ENCODE assay signal across 9 cellular contexts in the genomic region with DNA sequence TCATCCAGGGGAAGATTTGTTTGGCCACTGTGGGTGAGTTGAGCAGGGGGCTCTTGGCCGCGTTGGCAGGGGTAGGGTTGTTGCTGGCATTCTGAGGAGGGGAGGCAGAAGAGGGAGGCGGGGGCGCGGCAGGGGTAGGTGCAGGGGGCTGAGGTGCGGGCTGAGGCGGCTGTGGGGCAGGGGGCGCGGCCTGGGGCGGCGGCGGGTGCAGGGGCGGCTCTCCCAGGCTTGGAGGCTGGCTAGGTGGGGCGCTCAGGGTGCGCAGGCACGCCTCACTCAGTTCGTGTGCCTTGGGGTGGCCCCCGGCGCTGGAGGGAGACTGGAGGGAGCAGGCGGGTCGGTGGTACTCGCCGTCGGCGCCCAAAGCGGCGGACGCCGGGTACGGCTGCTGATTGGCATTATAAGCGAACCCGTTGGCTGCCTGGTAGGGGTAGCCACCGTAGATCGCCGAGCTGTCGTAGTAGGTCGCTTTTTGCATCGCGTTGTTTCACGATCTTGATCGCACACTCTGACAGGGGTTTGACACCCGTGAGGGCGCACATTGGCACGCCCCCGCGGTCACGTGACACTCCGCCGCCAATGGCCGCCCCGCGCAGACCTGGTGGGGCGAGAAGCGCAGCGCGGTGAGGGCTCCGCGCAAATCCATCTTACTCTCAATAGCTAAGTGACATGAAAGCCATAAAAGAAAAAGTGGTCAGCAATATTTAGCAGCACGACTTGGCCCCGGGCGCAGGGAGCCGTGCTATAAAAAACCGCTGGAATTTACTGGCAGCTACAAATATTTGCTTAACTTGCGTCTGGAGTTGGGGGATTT. TPM values are rescaled to one million over a fixed set of nuclear protein-coding genes. Genes with fewer than 3 reads are reported as not detected.
DNase-seq lines count a peak whose midpoint lies in the region; ATAC-seq and TF ChIP-seq lines count a peak whose summit lies in the region.
"Had no signal": no experiment of that assay in that cellular context is flagged by ENCODE, and none has a peak within 500 bp of the region (broad histone marks: within the 10 kb centered on the region; RNA-seq: fewer than 3 reads in every experiment).

No MANE protein-coding gene starts in this region.

- no peaks in the 10 kb centered on the region for H3K27me3 ChIP-seq in mesenchymal stem cell (ENCODE audit: control insufficient read depth in 1 of 2, insufficient read depth in 1 of 2, low read length in 2 of 2)

- H4K8ac ChIP-seq in mesenchymal stem cell (ENCODE audit: low read length) = no peak overlapping the region

- H3K23ac ChIP-seq in mesenchymal stem cell (ENCODE audit: low read length in 2 of 2) = peak overlapping the region in 1 of 2 experiments; percentile 68

- H3K4me2 ChIP-seq in mesenchymal stem cell (ENCODE audit: low read length, poor library complexity, severe bottlenecking) = peak overlapping the region; percentile 82

- H2BK5ac ChIP-seq in mesenchymal stem cell (ENCODE audit: low read depth, low read length, poor library complexity, severe bottlenecking) = peak overlapping the region; percentile 74

- H3K14ac ChIP-seq in mesenchymal stem cell (ENCODE audit: low read length in 2 of 2) = no peak overlapping the region

- H3K27ac Mint-ChIP-seq in chondrocyte (ENCODE audit: unreplicated experiment) = peak overlapping the region; percentile 65
- H3K27ac Mint-ChIP-seq in type B pancreatic cell = peak overlapping the region; percentile 97
- H3K27ac Mint-ChIP-seq in stimulated activated naive B cell treated with anti-CD40 and anti-IgM and Interleukin-4, amounts not matched to agents 10 μg/mL and 1 μg/mL and 100 μg/mL, for 72 hours = no peak overlapping the region
- H3K27ac Mint-ChIP-seq: activated naive CD8-positive, alpha-beta T cell treated with anti-CD3 and anti-CD28 coated beads, Interleukin-2, amount 10 ng/mL, durations not matched to agents 7 days and 5 days had no signal

- H3K4me3 ChIP-seq in LNCaP clone FGC (ENCODE audit: low read depth, low read length) (peak overlapping the region; percentile 23; the same call in 1 of the 2 replicates), mesenchymal stem cell (ENCODE audit: insufficient read depth in 1 of 2, low read depth in 1 of 2, low read length in 2 of 2) (peak overlapping the region; percentile 41 to 70)

- H3K18ac ChIP-seq in mesenchymal stem cell (ENCODE audit: low read depth in 1 of 2, low read length in 2 of 2) = peak overlapping the region; percentile 19 to 74

- peak overlapping the region; percentile 19 for H2BK15ac ChIP-seq in mesenchymal stem cell (ENCODE audit: low read depth, poor library complexity, severe bottlenecking)

- TF ChIP-seq CTCF in LNCaP clone FGC (IDR thresholded peaks at IDR 0.05; ENCODE audit: control insufficient read depth, extremely low read depth, insufficient read depth) (no peak), chondrocyte (IDR thresholded peaks at IDR 0.05) (no peak), type B pancreatic cell (conservative IDR thresholded peaks at IDR 0.05) (no peak)

- H3K36me3 Mint-ChIP-seq in chondrocyte (ENCODE audit: low read depth) (peaks cover 8% of the 10 kb centered on the region), type B pancreatic cell (peaks cover 46% of the 10 kb centered on the region)
- no peaks in the 10 kb centered on the region for H3K36me3 Mint-ChIP-seq in stimulated activated naive B cell treated with anti-CD40 and anti-IgM and Interleukin-4, amounts not matched to agents 10 μg/mL and 1 μg/mL and 100 μg/mL, for 72 hours
- H3K36me3 Mint-ChIP-seq: activated naive CD8-positive, alpha-beta T cell treated with anti-CD3 and anti-CD28 coated beads, Interleukin-2, amount 10 ng/mL, durations not matched to agents 7 days and 5 days had no signal

- peak overlapping the region; percentile 54 for H2AK5ac ChIP-seq in mesenchymal stem cell (ENCODE audit: low read length, severe bottlenecking)

- no peaks in the 10 kb centered on the region for H3K79me1 ChIP-seq in mesenchymal stem cell (replicated peaks; ENCODE audit: low read length, poor library complexity, severe bottlenecking)

- H3K9ac ChIP-seq in mesenchymal stem cell (ENCODE audit: low read length) = peak overlapping the region; percentile 96

- no peak for DNase-seq in LNCaP clone FGC (ENCODE audit: low read depth)
- no peak for DNase-seq in chondrocyte (ENCODE audit: low spot score)
- peak; percentile 67 for DNase-seq in mesenchymal stem cell
- DNase-seq in type B pancreatic cell (ENCODE audit: extremely low spot score, unreplicated experiment) = peak; percentile 95
- no peak for DNase-seq in cortex of kidney (lab: John Stamatoyannopoulos, UW)
- no peak for DNase-seq in stimulated activated naive B cell treated with anti-CD40 and anti-IgM and Interleukin-4, amounts not matched to agents 10 μg/mL and 1 μg/mL and 100 μg/mL, for 72 hours
- no peak for DNase-seq in activated CD4-positive, alpha-beta T cell treated with anti-CD3 and anti-CD28 coated beads for 48 hours
- DNase-seq: activated naive CD8-positive, alpha-beta T cell treated with anti-CD3 and anti-CD28 coated beads, Interleukin-2, amount 10 ng/mL, durations not matched to agents 7 days and 5 days; SIG-M5 had no signal

- no peak for ATAC-seq in stimulated activated naive B cell treated with anti-CD40 and anti-IgM and Interleukin-4, amounts not matched to agents 10 μg/mL and 1 μg/mL and 100 μg/mL, for 72 hours (replicated peaks)

- peaks cover 6 to 26% of the 10 kb centered on the region in 2 experiments for H3K36me3 ChIP-seq in mesenchymal stem cell (ENCODE audit: control insufficient read depth in 1 of 2, insufficient read depth in 2 of 2, low read depth in 1 of 2, low read length in 2 of 2)

- no peak overlapping the region for H2AFZ ChIP-seq in mesenchymal stem cell (ENCODE audit: low read depth, low read length)

- H3K4me1 ChIP-seq in mesenchymal stem cell (ENCODE audit: control insufficient read depth, insufficient read depth, low read depth, low read length) = peaks cover 25% of the 10 kb centered on the region

- no peak overlapping the region for H2BK120ac ChIP-seq in mesenchymal stem cell (ENCODE audit: low read depth, low read length)

- peak overlapping the region; percentile 87 for H3K27ac ChIP-seq in mesenchymal stem cell (ENCODE audit: low read length, poor library complexity, severe bottlenecking)

- H3K27me3 Mint-ChIP-seq in chondrocyte (ENCODE audit: low read depth) (peaks cover 55% of the 10 kb centered on the region), type B pancreatic cell (peaks cover 57% of the 10 kb centered on the region)
- H3K27me3 Mint-ChIP-seq in stimulated activated naive B cell treated with anti-CD40 and anti-IgM and Interleukin-4, amounts not matched to agents 10 μg/mL and 1 μg/mL and 100 μg/mL, for 72 hours = peaks cover 17 to 27% of the 10 kb centered on the region in 2 donors

- H3K9me3 ChIP-seq in mesenchymal stem cell (ENCODE audit: control insufficient read depth, low read length) = no peaks in the 10 kb centered on the region

- 11% methylated on average over 62 of the region's 64 CpGs for WGBS in mesenchymal stem cell

- peak overlapping the region in 1 of 2 experiments; percentile 50 for H2BK12ac ChIP-seq in mesenchymal stem cell (ENCODE audit: low read length in 2 of 2)

- H3K9me3 Mint-ChIP-seq in chondrocyte (ENCODE audit: low read depth) = no peaks in the 10 kb centered on the region
- H3K9me3 Mint-ChIP-seq in type B pancreatic cell = no peaks in the 10 kb centered on the region
- H3K9me3 Mint-ChIP-seq in stimulated activated naive B cell treated with anti-CD40 and anti-IgM and Interleukin-4, amounts not matched to agents 10 μg/mL and 1 μg/mL and 100 μg/mL, for 72 hours = peaks cover 0 to 2% of the 10 kb centered on the region in 2 donors
- H3K9me3 Mint-ChIP-seq: activated naive CD8-positive, alpha-beta T cell treated with anti-CD3 and anti-CD28 coated beads, Interleukin-2, amount 10 ng/mL, durations not matched to agents 7 days and 5 days had no signal

- H3K4me1 Mint-ChIP-seq in chondrocyte (ENCODE audit: low read depth) (peaks cover 40% of the 10 kb centered on the region), type B pancreatic cell (ENCODE audit: unreplicated experiment) (peaks cover 37% of the 10 kb centered on the region)
- peaks cover 0 to 1% of the 10 kb centered on the region in 2 donors for H3K4me1 Mint-ChIP-seq in stimulated activated naive B cell treated with anti-CD40 and anti-IgM and Interleukin-4, amounts not matched to agents 10 μg/mL and 1 μg/mL and 100 μg/mL, for 72 hours
- H3K4me1 Mint-ChIP-seq: activated naive CD8-positive, alpha-beta T cell treated with anti-CD3 and anti-CD28 coated beads, Interleukin-2, amount 10 ng/mL, durations not matched to agents 7 days and 5 days had no signal

- peak overlapping the region; percentile 45 for H4K91ac ChIP-seq in mesenchymal stem cell (ENCODE audit: low read length)

- peak overlapping the region in 1 of 2 experiments; percentile 26 for H3K4ac ChIP-seq in mesenchymal stem cell (ENCODE audit: low read depth in 1 of 2, low read length in 2 of 2)

- peak overlapping the region; percentile 73 for H3K4me3 Mint-ChIP-seq in chondrocyte (ENCODE audit: unreplicated experiment)
- peak overlapping the region; percentile 97 for H3K4me3 Mint-ChIP-seq in type B pancreatic cell
- H3K4me3 Mint-ChIP-seq in stimulated activated naive B cell treated with anti-CD40 and anti-IgM and Interleukin-4, amounts not matched to agents 10 μg/mL and 1 μg/mL and 100 μg/mL, for 72 hours = no peak overlapping the region
- H3K4me3 Mint-ChIP-seq: activated naive CD8-positive, alpha-beta T cell treated with anti-CD3 and anti-CD28 coated beads, Interleukin-2, amount 10 ng/mL, durations not matched to agents 7 days and 5 days had no signal

RNA-seq across cellular contexts. Expression of gene HOXA2, which starts 7.9 kb away (rescaled TPM):
- total RNA-seq in chondrocyte (8.3 to 10.2 TPM in 2 of 3 replicates, not detected in the other), type B pancreatic cell (ENCODE audit: low replicate concordance) (7.7 and 26.8 TPM in 2 replicates)
- 0.51 TPM for polyA plus RNA-seq in mesenchymal stem cell (2013, experiment 1 of 2)
- polyA plus RNA-seq in mesenchymal stem cell (2013, experiment 2 of 2) = 0.58 TPM
- total RNA-seq: activated naive CD8-positive, alpha-beta T cell treated with anti-CD3 and anti-CD28 coated beads, Interleukin-2, amount 10 ng/mL, durations not matched to agents 7 days and 5 days had no signal

RNA-seq across cellular contexts. Expression of gene HOXA1, which starts 14.6 kb away (rescaled TPM):
- total RNA-seq in chondrocyte (2.7 to 2.9 TPM in 2 of 3 replicates, not detected in the other), type B pancreatic cell (ENCODE audit: low replicate concordance) (9.5 and 22.0 TPM in 2 replicates)
- 1.6 TPM for polyA plus RNA-seq in mesenchymal stem cell (2013, experiment 1 of 2)
- polyA plus RNA-seq in mesenchymal stem cell (2013, experiment 2 of 2) = 1.5 TPM

RNA-seq across cellular contexts. Expression of gene HOXA4, which starts 20.2 kb away (rescaled TPM):
- 0.30 TPM in 1 of 3 replicates, not detected in the others for total RNA-seq in chondrocyte
- 0.91 TPM for polyA plus RNA-seq in mesenchymal stem cell (2013, experiment 1 of 2)
- 1.1 TPM for polyA plus RNA-seq in mesenchymal stem cell (2013, experiment 2 of 2)
- total RNA-seq in type B pancreatic cell (ENCODE audit: low replicate concordance) = 28.5 and 37.6 TPM in 2 replicates

RNA-seq across cellular contexts. Expression of gene HOXA5, which starts 33.1 kb away (rescaled TPM):
- not detected in 3 replicates for total RNA-seq in chondrocyte
- polyA plus RNA-seq in mesenchymal stem cell (2013, experiment 1 of 2) = 2.0 TPM
- 2.0 TPM for polyA plus RNA-seq in mesenchymal stem cell (2013, experiment 2 of 2)
- 55.0 and 77.7 TPM in 2 replicates for total RNA-seq in type B pancreatic cell (ENCODE audit: low replicate concordance)
- total RNA-seq: activated naive CD8-positive, alpha-beta T cell treated with anti-CD3 and anti-CD28 coated beads, Interleukin-2, amount 10 ng/mL, durations not matched to agents 7 days and 5 days had no signal

RNA-seq across cellular contexts. Expression of gene HOXA6, which starts 37.2 kb away (rescaled TPM):
- total RNA-seq in chondrocyte (not detected in 3 replicates), type B pancreatic cell (ENCODE audit: low replicate concordance) (4.2 and 10.9 TPM in 2 replicates)
- polyA plus RNA-seq in mesenchymal stem cell (2013, experiment 1 of 2) = 0.62 TPM
- 0.59 TPM for polyA plus RNA-seq in mesenchymal stem cell (2013, experiment 2 of 2)
- total RNA-seq: activated naive CD8-positive, alpha-beta T cell treated with anti-CD3 and anti-CD28 coated beads, Interleukin-2, amount 10 ng/mL, durations not matched to agents 7 days and 5 days had no signal

Comparison
In these comparisons a context has a peak if more than half of its experiments do, and no peak if none do; other contexts are left out.
1. DNase-seq: peak in mesenchymal stem cell (single experiment) and type B pancreatic cell (single experiment); none in LNCaP clone FGC (single experiment), chondrocyte (single experiment), cortex of kidney (single experiment), stimulated activated naive B cell treated with anti-CD40 and anti-IgM and Interleukin-4, amounts not matched to agents 10 μg/mL and 1 μg/mL and 100 μg/mL, for 72 hours (single experiment) and activated CD4-positive, alpha-beta T cell treated with anti-CD3 and anti-CD28 coated beads for 48 hours (single experiment).
2. H3K4me3 Mint-ChIP-seq: peak in chondrocyte (single experiment) and type B pancreatic cell (single experiment); none in stimulated activated naive B cell treated with anti-CD40 and anti-IgM and Interleukin-4, amounts not matched to agents 10 μg/mL and 1 μg/mL and 100 μg/mL, for 72 hours (0 of 2).
3. RNA of gene HOXA4, which starts 20.2 kb away (total RNA-seq): 28.5 to 37.6 TPM in type B pancreatic cell; 0.30 TPM in chondrocyte; every median in the first group is over 10 times any median in the second.